ENCODE assay signal across 1 cellular context in genomic region chr7:99472561-99473314, GRCh38.
TF ChIP-seq lines count a peak whose summit lies in the region.

Gene ZNF789 (plus strand): TSS chr7:99472890. CDS start chr7:99476457, 3,567 bp downstream.

TF ChIP-seq in HepG2, 621 proteins besides CTCF, POLR2A, EP300 and RAD21 (continued from another document and continues in another):
- no peak for TF ChIP-seq ZNF333 (CRISPR knock-in tag; IDR thresholded peaks at IDR 0.05; ENCODE audit: borderline replicate concordance)
- 0 out of 2 replicates have a peak, but pooled peaks have one; percentile 27 for TF ChIP-seq BORCS8-MEF2B (CRISPR knock-in tag; IDR thresholded peaks at IDR 0.05)
- no peak for TF ChIP-seq MEIS2 (CRISPR knock-in tag; IDR thresholded peaks at IDR 0.05)
- TF ChIP-seq KLF13 (CRISPR knock-in tag; IDR thresholded peaks at IDR 0.05): no peak
- no peak for TF ChIP-seq TP53 (CRISPR knock-in tag; conservative IDR thresholded peaks at IDR 0.05)
- TF ChIP-seq ZNF317 (CRISPR knock-in tag; IDR thresholded peaks at IDR 0.05): peak; percentile 73; the same call in 1 of the 2 replicates
- TF ChIP-seq NPAS2 (CRISPR knock-in tag; IDR thresholded peaks at IDR 0.05; ENCODE audit: borderline replicate concordance): no peak
- TF ChIP-seq IKZF4 (CRISPR knock-in tag; IDR thresholded peaks at IDR 0.05; ENCODE audit: borderline replicate concordance, low read depth, not compliant biosample characterization): no peak
- TF ChIP-seq ATF5 (CRISPR knock-in tag; IDR thresholded peaks at IDR 0.05; ENCODE audit: low read depth): no peak
- no peak for TF ChIP-seq ZEB1 (IDR thresholded peaks at IDR 0.05; ENCODE audit: insufficient replicate concordance, low read depth)
- peak; percentile 74; the same call in 1 of the 2 replicates for TF ChIP-seq ZNF788 (CRISPR knock-in tag; IDR thresholded peaks at IDR 0.05; ENCODE audit: borderline replicate concordance)
- TF ChIP-seq MIER3 (CRISPR knock-in tag; IDR thresholded peaks at IDR 0.05; ENCODE audit: borderline replicate concordance): no peak
- TF ChIP-seq MEIS1 (CRISPR knock-in tag; IDR thresholded peaks at IDR 0.05; ENCODE audit: borderline replicate concordance): peak; percentile 64; the same call in 1 of the 2 replicates
- peak; percentile 78; the same call in 1 of the 2 replicates for TF ChIP-seq ZFP91 (CRISPR knock-in tag; IDR thresholded peaks at IDR 0.05; ENCODE audit: borderline replicate concordance)
- TF ChIP-seq MED8 (CRISPR knock-in tag; IDR thresholded peaks at IDR 0.05; ENCODE audit: insufficient replicate concordance): peak; percentile 57
- no peak for TF ChIP-seq ZNF720 (CRISPR knock-in tag; IDR thresholded peaks at IDR 0.05)
- no peak for TF ChIP-seq ARHGAP35 (CRISPR knock-in tag; IDR thresholded peaks at IDR 0.05; ENCODE audit: borderline replicate concordance)
- TF ChIP-seq ZNF607 (CRISPR knock-in tag; IDR thresholded peaks at IDR 0.05; ENCODE audit: borderline replicate concordance): 0 out of 2 replicates have a peak, but pooled peaks have one; percentile 68
- TF ChIP-seq SNAPC5 (CRISPR knock-in tag; IDR thresholded peaks at IDR 0.05; ENCODE audit: borderline replicate concordance): no peak
- TF ChIP-seq ZNF773 (CRISPR knock-in tag; IDR thresholded peaks at IDR 0.05; ENCODE audit: borderline replicate concordance): peak; percentile 18; the same call in 1 of the 2 replicates
- no peak for TF ChIP-seq SNRNP70 (IDR thresholded peaks at IDR 0.05; ENCODE audit: low read depth, low read length)
- 0 out of 2 replicates have a peak, but pooled peaks have one; percentile 56 for TF ChIP-seq POGK (CRISPR knock-in tag; conservative IDR thresholded peaks at IDR 0.05)
- no peak for TF ChIP-seq ZNF44 (CRISPR knock-in tag; IDR thresholded peaks at IDR 0.05)
- TF ChIP-seq POLR2AphosphoS2 (IDR thresholded peaks at IDR 0.05; ENCODE audit: low read depth, low read length): no peak
- TF ChIP-seq KDM2A (CRISPR knock-in tag; IDR thresholded peaks at IDR 0.05; ENCODE audit: borderline replicate concordance, low read depth): peak; percentile 87
- no peak for TF ChIP-seq SUZ12 (IDR thresholded peaks at IDR 0.05; ENCODE audit: low read depth, low read length)
- TF ChIP-seq DNMT1 (CRISPR knock-in tag; IDR thresholded peaks at IDR 0.05): no peak
- peak; percentile 73; the same call in 1 of the 2 replicates for TF ChIP-seq DMAP1 (CRISPR knock-in tag; IDR thresholded peaks at IDR 0.05)
- peak; percentile 45; the same call in 1 of the 2 replicates for TF ChIP-seq TFE3 (CRISPR knock-in tag; IDR thresholded peaks at IDR 0.05)
- TF ChIP-seq ZNF18 (CRISPR knock-in tag; IDR thresholded peaks at IDR 0.05; ENCODE audit: insufficient replicate concordance): peak; percentile 67
- TF ChIP-seq ATF4 (CRISPR knock-in tag; IDR thresholded peaks at IDR 0.05): 0 out of 4 replicates have a peak, but pooled peaks of 1 of the 2 experiments have one; percentile 22
- TF ChIP-seq ZNF563 (CRISPR knock-in tag; IDR thresholded peaks at IDR 0.05): peak; percentile 28; the same call in 1 of the 2 replicates
- no peak for TF ChIP-seq JARID2 (CRISPR knock-in tag; IDR thresholded peaks at IDR 0.05; ENCODE audit: insufficient replicate concordance)
- no peak for TF ChIP-seq HOMEZ (CRISPR knock-in tag; IDR thresholded peaks at IDR 0.05; ENCODE audit: low read depth)
- TF ChIP-seq MEF2D (CRISPR knock-in tag; IDR thresholded peaks at IDR 0.05): peak; percentile 36; the same call in 1 of the 2 replicates
- peak; percentile 86 for TF ChIP-seq ZNF891 (CRISPR knock-in tag; IDR thresholded peaks at IDR 0.05)
- TF ChIP-seq GATAD2A (CRISPR knock-in tag; IDR thresholded peaks at IDR 0.05): no peak
- TF ChIP-seq ZNF292 (CRISPR knock-in tag; IDR thresholded peaks at IDR 0.05; ENCODE audit: borderline replicate concordance, low read depth): peak; percentile 39; the same call in 1 of the 2 replicates
- TF ChIP-seq PHB2 (IDR thresholded peaks at IDR 0.05; ENCODE audit: partially characterized antibody): no peak
- no peak for TF ChIP-seq RCOR2 (CRISPR knock-in tag; IDR thresholded peaks at IDR 0.05)
- no peak for TF ChIP-seq NFE2 (CRISPR knock-in tag; IDR thresholded peaks at IDR 0.05)
- TF ChIP-seq ZNF343 (CRISPR knock-in tag; IDR thresholded peaks at IDR 0.05): no peak
- peak; percentile 47 for TF ChIP-seq SRSF1 (optimal IDR thresholded peaks at IDR 0.05; ENCODE audit: low read depth, low read length)
- TF ChIP-seq SSRP1 (CRISPR knock-in tag; IDR thresholded peaks at IDR 0.05): no peak
- TF ChIP-seq ZSCAN20 (CRISPR knock-in tag; IDR thresholded peaks at IDR 0.05; ENCODE audit: borderline replicate concordance): no peak
- no peak for TF ChIP-seq CBX1 (IDR thresholded peaks at IDR 0.05; ENCODE audit: low read depth)
- peak; percentile 56; the same call in 1 of the 2 replicates for TF ChIP-seq ZSCAN12 (CRISPR knock-in tag; IDR thresholded peaks at IDR 0.05)
- TF ChIP-seq ZFX (CRISPR knock-in tag; IDR thresholded peaks at IDR 0.05; ENCODE audit: low read depth): peak; percentile 82
- peak; percentile 44; the same call in 1 of the 2 replicates for TF ChIP-seq ISL2 (CRISPR knock-in tag; IDR thresholded peaks at IDR 0.05)
- TF ChIP-seq ZBTB21 (CRISPR knock-in tag; IDR thresholded peaks at IDR 0.05): no peak
- TF ChIP-seq SPEN (CRISPR knock-in tag; IDR thresholded peaks at IDR 0.05; ENCODE audit: low read depth): peak; percentile 68; the same call in 1 of the 2 replicates
- no peak for TF ChIP-seq SP1 (IDR thresholded peaks at IDR 0.05)
- peak; percentile 63 for TF ChIP-seq SP1 (CRISPR knock-in tag; IDR thresholded peaks at IDR 0.05)
- 0 out of 2 replicates have a peak, but pooled peaks have one; percentile 20 for TF ChIP-seq ZNF800 (CRISPR knock-in tag; IDR thresholded peaks at IDR 0.05)
- no peak for TF ChIP-seq SYNCRIP (IDR thresholded peaks at IDR 0.05; ENCODE audit: insufficient read depth, low read depth, low read length)
- TF ChIP-seq RELA (CRISPR knock-in tag; IDR thresholded peaks at IDR 0.05): no peak
- TF ChIP-seq SKIL (CRISPR knock-in tag; IDR thresholded peaks at IDR 0.05; ENCODE audit: borderline replicate concordance): no peak
- TF ChIP-seq ZNF260 (CRISPR knock-in tag; IDR thresholded peaks at IDR 0.05; ENCODE audit: borderline replicate concordance, low read depth): no peak
- no peak for TF ChIP-seq FOXA1 (IDR thresholded peaks at IDR 0.05)
- TF ChIP-seq FOXA1 (CRISPR knock-in tag; IDR thresholded peaks at IDR 0.05): no peak
- no peak for TF ChIP-seq ZNF329 (CRISPR knock-in tag; IDR thresholded peaks at IDR 0.05; ENCODE audit: low read depth)
- no peak for TF ChIP-seq TCF7 (IDR thresholded peaks at IDR 0.05; ENCODE audit: low read depth)
